Comparison of ENCODE assay signal across 1 cellular context in the genomic region with DNA sequence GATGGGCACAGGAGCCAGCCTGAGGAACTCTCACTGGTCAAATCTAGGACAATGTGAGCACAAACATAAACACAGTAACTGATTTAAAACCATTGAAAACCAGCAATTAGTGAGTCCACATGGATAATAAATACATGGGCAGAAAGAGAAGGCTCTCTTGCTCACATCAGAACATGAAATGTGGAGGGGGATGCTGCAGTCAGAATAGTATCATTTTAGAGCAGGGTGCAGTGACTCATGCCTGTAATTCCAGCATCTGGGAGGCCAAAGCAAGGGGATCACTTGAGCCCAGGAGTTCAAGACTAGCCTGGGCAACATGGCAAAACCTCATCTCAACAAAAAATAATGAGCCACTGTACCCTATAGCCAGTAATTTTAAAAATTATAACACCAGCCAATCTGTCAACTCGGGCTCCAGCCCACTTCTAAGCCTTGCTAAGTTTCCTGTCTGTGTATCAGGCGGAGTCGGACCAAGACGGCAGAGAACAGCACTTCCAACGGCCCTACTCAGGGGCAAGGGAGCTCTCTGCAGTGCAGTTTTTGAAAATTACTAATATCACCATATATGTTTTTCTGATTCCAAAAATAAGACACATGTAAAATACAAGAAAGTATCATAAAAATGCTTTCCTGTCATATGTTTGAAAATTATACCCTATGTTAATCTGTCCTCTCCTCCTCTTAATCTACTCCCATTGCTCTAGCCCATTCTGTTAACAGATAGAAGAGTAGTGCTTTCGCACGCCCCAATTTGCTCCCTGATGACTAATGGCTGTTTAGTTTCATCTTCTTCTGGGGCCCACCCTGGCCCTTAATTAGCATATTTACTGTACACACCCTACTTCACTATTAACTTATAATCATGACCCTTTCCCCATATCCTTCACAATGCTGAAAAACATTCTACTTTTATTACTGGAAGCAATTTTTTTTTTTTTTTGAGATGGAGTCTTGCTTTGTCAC.
A peak's percentile ranks its signal among the peaks of the same experiment; 100 is the strongest.
TF ChIP-seq lines count a peak whose summit lies in the region.

No MANE protein-coding gene starts in this region.

TF ChIP-seq in HEK293, 187 proteins besides CTCF, POLR2A, EP300 and RAD21 (continued from another document):
- TF ChIP-seq, protein P1, sequence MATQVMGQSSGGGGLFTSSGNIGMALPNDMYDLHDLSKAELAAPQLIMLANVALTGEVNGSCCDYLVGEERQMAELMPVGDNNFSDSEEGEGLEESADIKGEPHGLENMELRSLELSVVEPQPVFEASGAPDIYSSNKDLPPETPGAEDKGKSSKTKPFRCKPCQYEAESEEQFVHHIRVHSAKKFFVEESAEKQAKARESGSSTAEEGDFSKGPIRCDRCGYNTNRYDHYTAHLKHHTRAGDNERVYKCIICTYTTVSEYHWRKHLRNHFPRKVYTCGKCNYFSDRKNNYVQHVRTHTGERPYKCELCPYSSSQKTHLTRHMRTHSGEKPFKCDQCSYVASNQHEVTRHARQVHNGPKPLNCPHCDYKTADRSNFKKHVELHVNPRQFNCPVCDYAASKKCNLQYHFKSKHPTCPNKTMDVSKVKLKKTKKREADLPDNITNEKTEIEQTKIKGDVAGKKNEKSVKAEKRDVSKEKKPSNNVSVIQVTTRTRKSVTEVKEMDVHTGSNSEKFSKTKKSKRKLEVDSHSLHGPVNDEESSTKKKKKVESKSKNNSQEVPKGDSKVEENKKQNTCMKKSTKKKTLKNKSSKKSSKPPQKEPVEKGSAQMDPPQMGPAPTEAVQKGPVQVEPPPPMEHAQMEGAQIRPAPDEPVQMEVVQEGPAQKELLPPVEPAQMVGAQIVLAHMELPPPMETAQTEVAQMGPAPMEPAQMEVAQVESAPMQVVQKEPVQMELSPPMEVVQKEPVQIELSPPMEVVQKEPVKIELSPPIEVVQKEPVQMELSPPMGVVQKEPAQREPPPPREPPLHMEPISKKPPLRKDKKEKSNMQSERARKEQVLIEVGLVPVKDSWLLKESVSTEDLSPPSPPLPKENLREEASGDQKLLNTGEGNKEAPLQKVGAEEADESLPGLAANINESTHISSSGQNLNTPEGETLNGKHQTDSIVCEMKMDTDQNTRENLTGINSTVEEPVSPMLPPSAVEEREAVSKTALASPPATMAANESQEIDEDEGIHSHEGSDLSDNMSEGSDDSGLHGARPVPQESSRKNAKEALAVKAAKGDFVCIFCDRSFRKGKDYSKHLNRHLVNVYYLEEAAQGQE (tag by site-specific recombination; IDR thresholded peaks at IDR 0.05) = no peak
- TF ChIP-seq ZNF223 (tag by site-specific recombination; IDR thresholded peaks at IDR 0.05) (no peak), ZNF248 (tag by site-specific recombination; IDR thresholded peaks at IDR 0.05) (no peak), SCRT2 (tag by site-specific recombination; IDR thresholded peaks at IDR 0.05) (no peak), ZFP69B (tag by site-specific recombination; IDR thresholded peaks at IDR 0.05) (peak; percentile 80; the same call in 1 of the 2 replicates), ZSCAN23 (tag by site-specific recombination; IDR thresholded peaks at IDR 0.05) (no peak), MEIS1 (CRISPR knock-in tag; IDR thresholded peaks at IDR 0.05; ENCODE audit: borderline replicate concordance) (no peak), GFI1B (tag by site-specific recombination; IDR thresholded peaks at IDR 0.05) (no peak), RBAK (tag by site-specific recombination; IDR thresholded peaks at IDR 0.05) (no peak), ZNF157 (tag by site-specific recombination; IDR thresholded peaks at IDR 0.05) (no peak), ZNF623 (tag by site-specific recombination; IDR thresholded peaks at IDR 0.05) (no peak), REPIN1 (tag by site-specific recombination; IDR thresholded peaks at IDR 0.05; ENCODE audit: low read depth) (no peak), ZNF423 (tag by site-specific recombination; IDR thresholded peaks at IDR 0.05) (no peak), ZNF514 (tag by site-specific recombination; IDR thresholded peaks at IDR 0.05) (peak; percentile 8; the same call in 1 of the 2 replicates), IKZF3 (tag by site-specific recombination; IDR thresholded peaks at IDR 0.05) (no peak), SP7 (tag by site-specific recombination; IDR thresholded peaks at IDR 0.05) (peak; percentile 88), ZNF175 (tag by site-specific recombination; IDR thresholded peaks at IDR 0.05) (no peak), HOXA7 (CRISPR knock-in tag; IDR thresholded peaks at IDR 0.05; ENCODE audit: borderline replicate concordance) (no peak), ZNF19 (tag by site-specific recombination; IDR thresholded peaks at IDR 0.05; ENCODE audit: low read depth) (no peak), MZF1 (tag by site-specific recombination; IDR thresholded peaks at IDR 0.05; ENCODE audit: borderline replicate concordance) (0 out of 2 replicates have a peak, but pooled peaks have one; percentile 43), ZNF184 (tag by site-specific recombination; IDR thresholded peaks at IDR 0.05) (no peak), ZNF146 (tag by site-specific recombination; IDR thresholded peaks at IDR 0.05) (no peak), ZSCAN16 (tag by site-specific recombination; IDR thresholded peaks at IDR 0.05) (no peak), OSR2 (tag by site-specific recombination; IDR thresholded peaks at IDR 0.05) (no peak), ZNF426 (tag by site-specific recombination; IDR thresholded peaks at IDR 0.05) (no peak), ZNF585B (tag by site-specific recombination; IDR thresholded peaks at IDR 0.05) (no peak), ZNF266 (tag by site-specific recombination; IDR thresholded peaks at IDR 0.05; ENCODE audit: low read depth) (no peak), ZNF416 (tag by site-specific recombination; IDR thresholded peaks at IDR 0.05) (no peak), ZNF768 (tag by site-specific recombination; IDR thresholded peaks at IDR 0.05) (no peak), ZNF140 (tag by site-specific recombination; IDR thresholded peaks at IDR 0.05) (no peak), ZNF521 (tag by site-specific recombination; IDR thresholded peaks at IDR 0.05) (no peak), ZNF335 (tag by site-specific recombination; conservative IDR thresholded peaks at IDR 0.05) (no peak), ZNF394 (tag by site-specific recombination; IDR thresholded peaks at IDR 0.05; ENCODE audit: borderline replicate concordance) (no peak), BCL11B (tag by site-specific recombination; IDR thresholded peaks at IDR 0.05; ENCODE audit: low read depth) (no peak)
- TF ChIP-seq, protein P2, sequence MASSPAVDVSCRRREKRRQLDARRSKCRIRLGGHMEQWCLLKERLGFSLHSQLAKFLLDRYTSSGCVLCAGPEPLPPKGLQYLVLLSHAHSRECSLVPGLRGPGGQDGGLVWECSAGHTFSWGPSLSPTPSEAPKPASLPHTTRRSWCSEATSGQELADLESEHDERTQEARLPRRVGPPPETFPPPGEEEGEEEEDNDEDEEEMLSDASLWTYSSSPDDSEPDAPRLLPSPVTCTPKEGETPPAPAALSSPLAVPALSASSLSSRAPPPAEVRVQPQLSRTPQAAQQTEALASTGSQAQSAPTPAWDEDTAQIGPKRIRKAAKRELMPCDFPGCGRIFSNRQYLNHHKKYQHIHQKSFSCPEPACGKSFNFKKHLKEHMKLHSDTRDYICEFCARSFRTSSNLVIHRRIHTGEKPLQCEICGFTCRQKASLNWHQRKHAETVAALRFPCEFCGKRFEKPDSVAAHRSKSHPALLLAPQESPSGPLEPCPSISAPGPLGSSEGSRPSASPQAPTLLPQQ (tag by site-specific recombination; IDR thresholded peaks at IDR 0.05) = 0 out of 2 replicates have a peak, but pooled peaks have one; percentile 51
- TF ChIP-seq, protein P3, sequence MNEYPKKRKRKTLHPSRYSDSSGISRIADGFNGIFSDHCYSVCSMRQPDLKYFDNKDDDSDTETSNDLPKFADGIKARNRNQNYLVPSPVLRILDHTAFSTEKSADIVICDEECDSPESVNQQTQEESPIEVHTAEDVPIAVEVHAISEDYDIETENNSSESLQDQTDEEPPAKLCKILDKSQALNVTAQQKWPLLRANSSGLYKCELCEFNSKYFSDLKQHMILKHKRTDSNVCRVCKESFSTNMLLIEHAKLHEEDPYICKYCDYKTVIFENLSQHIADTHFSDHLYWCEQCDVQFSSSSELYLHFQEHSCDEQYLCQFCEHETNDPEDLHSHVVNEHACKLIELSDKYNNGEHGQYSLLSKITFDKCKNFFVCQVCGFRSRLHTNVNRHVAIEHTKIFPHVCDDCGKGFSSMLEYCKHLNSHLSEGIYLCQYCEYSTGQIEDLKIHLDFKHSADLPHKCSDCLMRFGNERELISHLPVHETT (tag by site-specific recombination; IDR thresholded peaks at IDR 0.05) = no peak
- TF ChIP-seq, protein P4, sequence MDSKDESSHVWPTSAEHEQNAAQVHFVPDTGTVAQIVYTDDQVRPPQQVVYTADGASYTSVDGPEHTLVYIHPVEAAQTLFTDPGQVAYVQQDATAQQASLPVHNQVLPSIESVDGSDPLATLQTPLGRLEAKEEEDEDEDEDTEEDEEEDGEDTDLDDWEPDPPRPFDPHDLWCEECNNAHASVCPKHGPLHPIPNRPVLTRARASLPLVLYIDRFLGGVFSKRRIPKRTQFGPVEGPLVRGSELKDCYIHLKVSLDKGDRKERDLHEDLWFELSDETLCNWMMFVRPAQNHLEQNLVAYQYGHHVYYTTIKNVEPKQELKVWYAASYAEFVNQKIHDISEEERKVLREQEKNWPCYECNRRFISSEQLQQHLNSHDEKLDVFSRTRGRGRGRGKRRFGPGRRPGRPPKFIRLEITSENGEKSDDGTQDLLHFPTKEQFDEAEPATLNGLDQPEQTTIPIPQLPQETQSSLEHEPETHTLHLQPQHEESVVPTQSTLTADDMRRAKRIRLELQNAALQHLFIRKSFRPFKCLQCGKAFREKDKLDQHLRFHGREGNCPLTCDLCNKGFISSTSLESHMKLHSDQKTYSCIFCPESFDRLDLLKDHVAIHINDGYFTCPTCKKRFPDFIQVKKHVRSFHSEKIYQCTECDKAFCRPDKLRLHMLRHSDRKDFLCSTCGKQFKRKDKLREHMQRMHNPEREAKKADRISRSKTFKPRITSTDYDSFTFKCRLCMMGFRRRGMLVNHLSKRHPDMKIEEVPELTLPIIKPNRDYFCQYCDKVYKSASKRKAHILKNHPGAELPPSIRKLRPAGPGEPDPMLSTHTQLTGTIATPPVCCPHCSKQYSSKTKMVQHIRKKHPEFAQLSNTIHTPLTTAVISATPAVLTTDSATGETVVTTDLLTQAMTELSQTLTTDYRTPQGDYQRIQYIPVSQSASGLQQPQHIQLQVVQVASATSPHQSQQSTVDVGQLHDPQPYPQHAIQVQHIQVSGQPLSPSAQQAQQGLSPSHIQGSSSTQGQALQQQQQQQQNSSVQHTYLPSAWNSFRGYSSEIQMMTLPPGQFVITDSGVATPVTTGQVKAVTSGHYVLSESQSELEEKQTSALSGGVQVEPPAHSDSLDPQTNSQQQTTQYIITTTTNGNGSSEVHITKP (tag by site-specific recombination; IDR thresholded peaks at IDR 0.05) = peak; percentile 57
- TF ChIP-seq, protein P5, sequence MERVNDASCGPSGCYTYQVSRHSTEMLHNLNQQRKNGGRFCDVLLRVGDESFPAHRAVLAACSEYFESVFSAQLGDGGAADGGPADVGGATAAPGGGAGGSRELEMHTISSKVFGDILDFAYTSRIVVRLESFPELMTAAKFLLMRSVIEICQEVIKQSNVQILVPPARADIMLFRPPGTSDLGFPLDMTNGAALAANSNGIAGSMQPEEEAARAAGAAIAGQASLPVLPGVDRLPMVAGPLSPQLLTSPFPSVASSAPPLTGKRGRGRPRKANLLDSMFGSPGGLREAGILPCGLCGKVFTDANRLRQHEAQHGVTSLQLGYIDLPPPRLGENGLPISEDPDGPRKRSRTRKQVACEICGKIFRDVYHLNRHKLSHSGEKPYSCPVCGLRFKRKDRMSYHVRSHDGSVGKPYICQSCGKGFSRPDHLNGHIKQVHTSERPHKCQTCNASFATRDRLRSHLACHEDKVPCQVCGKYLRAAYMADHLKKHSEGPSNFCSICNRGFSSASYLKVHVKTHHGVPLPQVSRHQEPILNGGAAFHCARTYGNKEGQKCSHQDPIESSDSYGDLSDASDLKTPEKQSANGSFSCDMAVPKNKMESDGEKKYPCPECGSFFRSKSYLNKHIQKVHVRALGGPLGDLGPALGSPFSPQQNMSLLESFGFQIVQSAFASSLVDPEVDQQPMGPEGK (tag by site-specific recombination; IDR thresholded peaks at IDR 0.05) = no peak
- TF ChIP-seq, protein P6, sequence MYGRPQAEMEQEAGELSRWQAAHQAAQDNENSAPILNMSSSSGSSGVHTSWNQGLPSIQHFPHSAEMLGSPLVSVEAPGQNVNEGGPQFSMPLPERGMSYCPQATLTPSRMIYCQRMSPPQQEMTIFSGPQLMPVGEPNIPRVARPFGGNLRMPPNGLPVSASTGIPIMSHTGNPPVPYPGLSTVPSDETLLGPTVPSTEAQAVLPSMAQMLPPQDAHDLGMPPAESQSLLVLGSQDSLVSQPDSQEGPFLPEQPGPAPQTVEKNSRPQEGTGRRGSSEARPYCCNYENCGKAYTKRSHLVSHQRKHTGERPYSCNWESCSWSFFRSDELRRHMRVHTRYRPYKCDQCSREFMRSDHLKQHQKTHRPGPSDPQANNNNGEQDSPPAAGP (tag by site-specific recombination; IDR thresholded peaks at IDR 0.05) = no peak; the same call in 1 of the 2 replicates
- TF ChIP-seq, protein P7, sequence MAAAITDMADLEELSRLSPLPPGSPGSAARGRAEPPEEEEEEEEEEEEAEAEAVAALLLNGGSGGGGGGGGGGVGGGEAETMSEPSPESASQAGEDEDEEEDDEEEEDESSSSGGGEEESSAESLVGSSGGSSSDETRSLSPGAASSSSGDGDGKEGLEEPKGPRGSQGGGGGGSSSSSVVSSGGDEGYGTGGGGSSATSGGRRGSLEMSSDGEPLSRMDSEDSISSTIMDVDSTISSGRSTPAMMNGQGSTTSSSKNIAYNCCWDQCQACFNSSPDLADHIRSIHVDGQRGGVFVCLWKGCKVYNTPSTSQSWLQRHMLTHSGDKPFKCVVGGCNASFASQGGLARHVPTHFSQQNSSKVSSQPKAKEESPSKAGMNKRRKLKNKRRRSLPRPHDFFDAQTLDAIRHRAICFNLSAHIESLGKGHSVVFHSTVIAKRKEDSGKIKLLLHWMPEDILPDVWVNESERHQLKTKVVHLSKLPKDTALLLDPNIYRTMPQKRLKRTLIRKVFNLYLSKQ (tag by site-specific recombination; IDR thresholded peaks at IDR 0.05; ENCODE audit: borderline replicate concordance) = no peak
- TF ChIP-seq, protein P8, sequence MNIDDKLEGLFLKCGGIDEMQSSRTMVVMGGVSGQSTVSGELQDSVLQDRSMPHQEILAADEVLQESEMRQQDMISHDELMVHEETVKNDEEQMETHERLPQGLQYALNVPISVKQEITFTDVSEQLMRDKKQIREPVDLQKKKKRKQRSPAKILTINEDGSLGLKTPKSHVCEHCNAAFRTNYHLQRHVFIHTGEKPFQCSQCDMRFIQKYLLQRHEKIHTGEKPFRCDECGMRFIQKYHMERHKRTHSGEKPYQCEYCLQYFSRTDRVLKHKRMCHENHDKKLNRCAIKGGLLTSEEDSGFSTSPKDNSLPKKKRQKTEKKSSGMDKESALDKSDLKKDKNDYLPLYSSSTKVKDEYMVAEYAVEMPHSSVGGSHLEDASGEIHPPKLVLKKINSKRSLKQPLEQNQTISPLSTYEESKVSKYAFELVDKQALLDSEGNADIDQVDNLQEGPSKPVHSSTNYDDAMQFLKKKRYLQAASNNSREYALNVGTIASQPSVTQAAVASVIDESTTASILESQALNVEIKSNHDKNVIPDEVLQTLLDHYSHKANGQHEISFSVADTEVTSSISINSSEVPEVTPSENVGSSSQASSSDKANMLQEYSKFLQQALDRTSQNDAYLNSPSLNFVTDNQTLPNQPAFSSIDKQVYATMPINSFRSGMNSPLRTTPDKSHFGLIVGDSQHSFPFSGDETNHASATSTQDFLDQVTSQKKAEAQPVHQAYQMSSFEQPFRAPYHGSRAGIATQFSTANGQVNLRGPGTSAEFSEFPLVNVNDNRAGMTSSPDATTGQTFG (tag by site-specific recombination; IDR thresholded peaks at IDR 0.05; ENCODE audit: borderline replicate concordance) = no peak
TF ChIP-seq in HEK293: peak in this region for 6.
